ENCODE assay signal across 1 cellular context in the genomic region with DNA sequence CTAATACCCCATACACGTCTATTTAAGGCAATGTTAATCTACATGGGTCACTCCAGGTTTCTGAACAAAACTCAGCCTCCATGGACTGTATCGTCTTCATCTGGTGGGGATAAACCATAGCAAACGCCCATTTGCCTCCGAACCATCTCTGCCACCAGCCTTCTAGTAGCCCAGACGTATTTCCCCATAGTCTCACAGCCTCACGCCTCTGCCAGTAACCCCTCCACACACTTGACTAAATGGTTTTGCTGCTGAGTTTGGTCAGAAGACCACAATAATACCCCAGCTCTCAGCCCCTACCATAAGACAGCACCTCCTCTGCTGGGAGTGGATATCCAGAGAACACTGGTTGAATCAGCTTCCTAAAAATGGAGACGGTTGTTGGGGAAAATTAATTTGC.
A peak's percentile ranks its signal among the peaks of the same experiment; 100 is the strongest.
TF ChIP-seq lines count a peak whose summit lies in the region.

No MANE protein-coding gene starts in this region.

TF ChIP-seq in HepG2, 621 proteins besides CTCF, POLR2A, EP300 and RAD21:
- TF ChIP-seq MTA1 (CRISPR knock-in tag; IDR thresholded peaks at IDR 0.05; ENCODE audit: borderline replicate concordance) = no peak
- no peak for TF ChIP-seq WIZ (CRISPR knock-in tag; IDR thresholded peaks at IDR 0.05)
- 0 out of 2 replicates have a peak, but pooled peaks have one; percentile 1 for TF ChIP-seq ATF7 (IDR thresholded peaks at IDR 0.05)
- no peak for TF ChIP-seq ATF7 (CRISPR knock-in tag; IDR thresholded peaks at IDR 0.05)
TF ChIP-seq in HepG2: peak in this region for 1.
